Comparison of ENCODE assay signal across 30 cellular contexts in genomic region chr3:128541246-128541645, GRCh38.
"Had no signal": no experiment of that assay in that cellular context is flagged by ENCODE, and none has a peak within 500 bp of the region (broad histone marks: within the 10 kb centered on the region; RNA-seq: fewer than 3 reads in every experiment).

No MANE protein-coding gene starts in this region.

- H3K27ac ChIP-seq: neutrophil, ovary, parathyroid adenoma, psoas muscle, right lobe of liver, sigmoid colon, stomach, thoracic aorta, thyroid gland, tibial nerve, upper lobe of right lung, uterus had no signal

- H3K4me1 ChIP-seq: parathyroid adenoma, psoas muscle, right lobe of liver, sigmoid colon, stomach, thyroid gland, tibial nerve, upper lobe of right lung, uterus had no signal

- H3K4me1 Mint-ChIP-seq: natural killer cell; nephron progenitor cell; stimulated activated effector memory CD8-positive, alpha-beta T cell treated with anti-CD3 and anti-CD28 coated beads, Interleukin-12 subunit alpha, Interleukin-12 subunit beta, amount 100 ng/mL, for 72 hours; stimulated activated naive B cell treated with anti-CD40 and anti-IgM and Interleukin-4, amounts not matched to agents 10 μg/mL and 1 μg/mL and 100 μg/mL, for 72 hours had no signal

- H3K4me3 Mint-ChIP-seq: naive thymus-derived CD4-positive, alpha-beta T cell; natural killer cell; nephron progenitor cell; neural crest cell; stimulated activated effector memory CD8-positive, alpha-beta T cell treated with anti-CD3 and anti-CD28 coated beads, Interleukin-12 subunit alpha, Interleukin-12 subunit beta, amount 100 ng/mL, for 72 hours; stimulated activated naive B cell treated with anti-CD40 and anti-IgM and Interleukin-4, amounts not matched to agents 10 μg/mL and 1 μg/mL and 100 μg/mL, for 72 hours; stimulated activated naive CD8-positive, alpha-beta T cell treated with anti-CD3 and anti-CD28 coated beads, Interleukin-15, Interleukin-2, amounts not matched to agents 100 ng/mL and 50 ng/mL, for 24 hours had no signal

- H3K36me3 Mint-ChIP-seq: stimulated activated effector memory CD8-positive, alpha-beta T cell treated with anti-CD3 and anti-CD28 coated beads, Interleukin-12 subunit alpha, Interleukin-12 subunit beta, amount 100 ng/mL, for 72 hours had no signal

- DNase-seq: naive thymus-derived CD4-positive, alpha-beta T cell; natural killer cell; nephron progenitor cell; nucleus accumbens; ovary; posterior cingulate gyrus; psoas muscle; right cardiac atrium; right lobe of liver; sigmoid colon; small intestine; stimulated activated CD4-positive, alpha-beta T cell treated with anti-CD3 and anti-CD28 coated beads, Interleukin-15, amount 100 ng/mL, for 24 hours; stimulated activated CD4-positive, alpha-beta T cell treated with anti-CD3 and anti-CD28 coated beads, Interleukin-2, amount 100 ng/mL, for 24 hours; stimulated activated CD4-positive, alpha-beta T cell treated with anti-CD3 and anti-CD28 coated beads, Interleukin-2, amount 100 ng/mL, for 48 hours; stimulated activated CD4-positive, alpha-beta T cell treated with anti-CD3 and anti-CD28 coated beads, Interleukin-4, amount 100 ng/mL, for 24 hours; stimulated activated naive B cell treated with anti-CD40 and anti-IgM and Interleukin-4, amounts not matched to agents 10 μg/mL and 1 μg/mL and 100 μg/mL, for 72 hours; stimulated activated naive CD4-positive, alpha-beta T cell treated with Interleukin-2 at 50 U/mL for 16 hours; stomach; thyroid gland; trophoblast cell; upper lobe of right lung; uterus had no signal

- H3K27ac Mint-ChIP-seq: naive thymus-derived CD4-positive, alpha-beta T cell; natural killer cell; nephron progenitor cell; progenitor cell of endocrine pancreas; stimulated activated effector memory CD8-positive, alpha-beta T cell treated with anti-CD3 and anti-CD28 coated beads, Interleukin-12 subunit alpha, Interleukin-12 subunit beta, amount 100 ng/mL, for 72 hours; stimulated activated naive B cell treated with anti-CD40 and anti-IgM and Interleukin-4, amounts not matched to agents 10 μg/mL and 1 μg/mL and 100 μg/mL, for 72 hours; stimulated activated naive CD8-positive, alpha-beta T cell treated with anti-CD3 and anti-CD28 coated beads, Interleukin-15, Interleukin-2, amounts not matched to agents 100 ng/mL and 50 ng/mL, for 24 hours had no signal

- H3K27me3 ChIP-seq: neutrophil, ovary, right lobe of liver, thyroid gland, tibial nerve, uterus had no signal

- H3K36me3 ChIP-seq: neutrophil, ovary, right lobe of liver, sigmoid colon, stomach, thoracic aorta, thyroid gland, tibial nerve, upper lobe of right lung, uterus had no signal

- H3K9me3 ChIP-seq: neutrophil, ovary, right lobe of liver, thyroid gland, upper lobe of right lung, uterus had no signal

- H3K4me3 ChIP-seq: ovary, psoas muscle, right lobe of liver, sigmoid colon, stomach, thoracic aorta, thyroid gland, tibial nerve, upper lobe of right lung, uterus had no signal

- ATAC-seq: naive thymus-derived CD4-positive, alpha-beta T cell; natural killer cell; psoas muscle; right cardiac atrium; right lobe of liver; stimulated activated effector memory CD8-positive, alpha-beta T cell treated with anti-CD3 and anti-CD28 coated beads, Interleukin-12 subunit alpha, Interleukin-12 subunit beta, amount 100 ng/mL, for 72 hours; stimulated activated naive B cell treated with anti-CD40 and anti-IgM and Interleukin-4, amounts not matched to agents 10 μg/mL and 1 μg/mL and 100 μg/mL, for 72 hours; upper lobe of right lung had no signal
